9 cellular contexts compared by ENCODE assay signal in the genomic region with DNA sequence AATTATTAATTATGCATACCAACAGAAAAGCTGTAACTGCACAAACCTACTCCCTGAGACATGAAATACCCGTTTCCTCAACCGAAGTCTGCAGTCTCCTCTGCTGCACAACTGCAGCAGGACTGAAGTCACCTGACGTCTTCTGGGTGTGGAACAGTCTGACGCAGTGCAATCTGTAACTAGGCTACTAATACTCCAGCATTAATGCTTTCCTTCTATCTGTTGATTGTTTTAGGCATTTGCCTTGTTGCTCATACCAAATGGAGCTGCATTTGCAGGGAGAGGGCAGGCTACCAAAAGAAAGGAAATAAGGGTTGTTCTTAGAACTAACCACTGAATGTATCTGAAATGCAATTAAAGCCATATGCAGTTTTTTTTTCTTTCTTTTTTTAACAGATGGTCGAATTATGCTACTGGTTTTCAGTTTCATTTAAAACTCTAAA. TPM values are rescaled to one million over a fixed set of nuclear protein-coding genes. Genes with fewer than 3 reads are reported as not detected.
DNase-seq lines count a peak whose midpoint lies in the region; ATAC-seq and TF ChIP-seq lines count a peak whose summit lies in the region.
"Had no signal": no experiment of that assay in that cellular context is flagged by ENCODE, and none has a peak within 500 bp of the region (broad histone marks: within the 10 kb centered on the region; RNA-seq: fewer than 3 reads in every experiment).

No MANE protein-coding gene starts in this region.

- H3K27ac Mint-ChIP-seq in dendritic cell treated with granulocyte-macrophage colony-stimulating factor and Interleukin-4, amounts not matched to agents 40 ng/mL and 50 ng/mL, for 4 days, result peak overlapping the region; percentile 86
- peak overlapping the region; percentile 73 for H3K27ac Mint-ChIP-seq in mesothelial cell of epicardium

- no peaks in the 10 kb centered on the region for H3K27me3 ChIP-seq in testis
- H3K27me3 ChIP-seq: cardiac muscle cell had no signal

- no peaks in the 10 kb centered on the region for H3K4me1 ChIP-seq in testis

- peak overlapping the region in 1 of 2 donors; percentile 5 for H3K4me3 ChIP-seq in testis
- H3K4me3 ChIP-seq: cardiac muscle cell had no signal

- ATAC-seq in GM21576 (IDR thresholded peaks at IDR 0.05; ENCODE audit: unreplicated experiment), result peak; percentile 95

- DNase-seq in GM04503 (ENCODE audit: low read depth) (peak; percentile 22), Kasumi-1 (lab: John Stamatoyannopoulos, UW) (peak; percentile 27 to 54), mesothelial cell of epicardium (ENCODE audit: low spot score in 2 of 2, unreplicated experiment in 2 of 2) (no peak), testis (peak; percentile 72), NCI-H146 treated with DMSO at 0.1 percent for 48 hours (lab: John Stamatoyannopoulos, UW; ENCODE audit: unreplicated experiment) (no peak)

- peaks cover 67% of the 10 kb centered on the region for H3K4me1 Mint-ChIP-seq in dendritic cell treated with granulocyte-macrophage colony-stimulating factor and Interleukin-4, amounts not matched to agents 40 ng/mL and 50 ng/mL, for 4 days (ENCODE audit: low read depth)
- H3K4me1 Mint-ChIP-seq in mesothelial cell of epicardium, result peaks cover 77% of the 10 kb centered on the region

- no peaks in the 10 kb centered on the region for H3K36me3 ChIP-seq in testis (ENCODE audit: low read depth, missing control alignments)
- H3K36me3 ChIP-seq: cardiac muscle cell had no signal

- intact Hi-C loops in dendritic cell treated with granulocyte-macrophage colony-stimulating factor and Interleukin-4, amounts not matched to agents 40 ng/mL and 50 ng/mL, for 4 days (cut with micrococcal nuclease), result loop anchor here (10.0 kb wide), 1 partner anchor 285 kb away; a partner anchor contains a TSS
- intact Hi-C loops in testis (cut with DNase I; ENCODE audit: low total_unique reads), result no loop called here

- no peaks in the 10 kb centered on the region for H3K27me3 Mint-ChIP-seq in dendritic cell treated with granulocyte-macrophage colony-stimulating factor and Interleukin-4, amounts not matched to agents 40 ng/mL and 50 ng/mL, for 4 days
- no peaks in the 10 kb centered on the region for H3K27me3 Mint-ChIP-seq in mesothelial cell of epicardium (ENCODE audit: low read depth)

- no peaks in the 10 kb centered on the region for H3K36me3 Mint-ChIP-seq in dendritic cell treated with granulocyte-macrophage colony-stimulating factor and Interleukin-4, amounts not matched to agents 40 ng/mL and 50 ng/mL, for 4 days (ENCODE audit: low read depth)
- peaks cover 2% of the 10 kb centered on the region for H3K36me3 Mint-ChIP-seq in mesothelial cell of epicardium

- peak overlapping the region; percentile 78 for H3K4me3 Mint-ChIP-seq in dendritic cell treated with granulocyte-macrophage colony-stimulating factor and Interleukin-4, amounts not matched to agents 40 ng/mL and 50 ng/mL, for 4 days
- peak overlapping the region; percentile 52 for H3K4me3 Mint-ChIP-seq in mesothelial cell of epicardium

- no peaks in the 10 kb centered on the region for H3K9me3 Mint-ChIP-seq in dendritic cell treated with granulocyte-macrophage colony-stimulating factor and Interleukin-4, amounts not matched to agents 40 ng/mL and 50 ng/mL, for 4 days
- H3K9me3 Mint-ChIP-seq in mesothelial cell of epicardium, result peaks cover 3% of the 10 kb centered on the region

- peak overlapping the region; percentile 88 for H3K27ac ChIP-seq in VCaP
- H3K27ac ChIP-seq in testis, result no peak overlapping the region
- H3K27ac ChIP-seq: cardiac muscle cell had no signal

- no peak for TF ChIP-seq CTCF in VCaP (conservative IDR thresholded peaks at IDR 0.05)
- TF ChIP-seq CTCF in mesothelial cell of epicardium (IDR thresholded peaks at IDR 0.05; ENCODE audit: unreplicated experiment), result no peak
- no peak for TF ChIP-seq CTCF in testis (IDR thresholded peaks at IDR 0.05)

- TF ChIP-seq POLR2A in testis (IDR thresholded peaks at IDR 0.05), result no peak

- H3K9me3 ChIP-seq in testis, result no peaks in the 10 kb centered on the region

- WGBS in testis, 2 donors, result 28 to 32% methylated on average over 5 of the region's 5 CpGs

RNA-seq across cellular contexts. Expression of a gene that starts 40.1 kb away (rescaled TPM):
- total RNA-seq in mesothelial cell of epicardium (173 to 179 TPM (median 178 TPM) in 3 replicates), testis (100 to 1,000 TPM; 107 to 112 TPM)
- polyA plus RNA-seq in testis (ENCODE audit: insufficient read depth, low read depth, low replicate concordance), result 183 TPM

Comparison
In these comparisons a context has a peak if more than half of its experiments do, and no peak if none do; other contexts are left out.
1. DNase-seq: peak in GM04503 (single experiment), Kasumi-1 (2 of 2) and testis (single experiment); none in mesothelial cell of epicardium (0 of 2) and NCI-H146 treated with DMSO at 0.1 percent for 48 hours (single experiment).